In genomic region chr2:19575618-19576017, GRCh38 we compare ENCODE assay signal across 17 cellular contexts.
DNase-seq lines count a peak whose midpoint lies in the region; ATAC-seq and TF ChIP-seq lines count a peak whose summit lies in the region.
"Had no signal": no experiment of that assay in that cellular context is flagged by ENCODE, and none has a peak within 500 bp of the region (broad histone marks: within the 10 kb centered on the region; RNA-seq: fewer than 3 reads in every experiment).

No MANE protein-coding gene starts in this region.

- no peaks in the 10 kb centered on the region for H4K20me1 ChIP-seq in PC-9 (ENCODE audit: insufficient read depth)

- TF ChIP-seq CTCF in PC-9 (conservative IDR thresholded peaks at IDR 0.05) (no peak), colonic mucosa (IDR thresholded peaks at IDR 0.05) (no peak), psoas muscle (IDR thresholded peaks at IDR 0.05) (no peak)

- H3K9ac ChIP-seq in colonic mucosa (ENCODE audit: low read depth in 2 of 2, low read length in 2 of 2), result no peak overlapping the region

- peaks cover 32% of the 10 kb centered on the region for H3F3A ChIP-seq in PC-9 (ENCODE audit: insufficient read depth, low read depth)

- BruUV-seq in PC-9 (replicated peaks; lab: Mats Ljungman, UMichigan), result no TSS peak

- POLR2A ChIA-PET in PC-9 (lab: Charles Lee; ENCODE audit: unreplicated experiment), result no interaction called here

- no peak overlapping the region for H2AFZ ChIP-seq in PC-9

- peak overlapping the region; percentile 78 for H3K27ac ChIP-seq in PC-9
- no peak overlapping the region for H3K27ac ChIP-seq in colonic mucosa
- H3K27ac ChIP-seq in psoas muscle, result no peak overlapping the region

- H3K4me1 ChIP-seq in PC-9 (replicated peaks; ENCODE audit: insufficient read depth), result peaks cover 46% of the 10 kb centered on the region
- H3K4me1 ChIP-seq in colonic mucosa, result no peaks in the 10 kb centered on the region
- peaks cover 8% of the 10 kb centered on the region for H3K4me1 ChIP-seq in psoas muscle

- H3K9me3 ChIP-seq in PC-9 (ENCODE audit: insufficient read depth, low read depth) (no peaks in the 10 kb centered on the region), colonic mucosa (no peaks in the 10 kb centered on the region), psoas muscle (no peaks in the 10 kb centered on the region)

- H3K27me3 ChIP-seq in PC-9 (ENCODE audit: insufficient read depth, low read depth) (no peaks in the 10 kb centered on the region), colonic mucosa (no peaks in the 10 kb centered on the region), psoas muscle (ENCODE audit: insufficient read depth in 3 of 3, low read length in 2 of 3) (no peaks in the 10 kb centered on the region)

- intact Hi-C loops in PC-9 (cut with micrococcal nuclease; ENCODE audit: unreplicated experiment) (no loop called here), colonic mucosa (cut with DNase I) (no loop called here), psoas muscle (cut with DNase I) (no loop called here)

- H3K4me2 ChIP-seq in PC-9, result peak overlapping the region; percentile 47

- no peaks in the 10 kb centered on the region for H3K36me3 ChIP-seq in PC-9 (ENCODE audit: low read depth)
- H3K36me3 ChIP-seq in colonic mucosa, result no peaks in the 10 kb centered on the region
- no peaks in the 10 kb centered on the region for H3K36me3 ChIP-seq in psoas muscle (ENCODE audit: insufficient read depth in 1 of 2, low read depth in 1 of 2)

- H3K4me3 ChIP-seq in PC-9, result no peak overlapping the region
- H3K4me3 ChIP-seq in colonic mucosa, result no peak overlapping the region
- no peak overlapping the region for H3K4me3 ChIP-seq in psoas muscle

- DNase-seq in NCI-H748 (lab: John Stamatoyannopoulos, UW; ENCODE audit: unreplicated experiment) (peak; percentile 36), NCI-H748 treated with DMSO at 0.1 percent for 48 hours (lab: John Stamatoyannopoulos, UW) (no peak), PC-9 (no peak), fibroblast of gingiva (ENCODE audit: low read depth) (peak; percentile 56), stromal cell of bone marrow (ENCODE audit: low read depth) (peak; percentile 44), NCI-H524 treated with DMSO at 0.1 percent for 48 hours (lab: John Stamatoyannopoulos, UW) (no peak), colonic mucosa (no peak), psoas muscle (no peak)
- DNase-seq: activated CD4-positive, alpha-beta T cell treated with anti-CD3 and anti-CD28 coated beads for 36 hours; cerebellar nuclear complex; effector CD8-positive, alpha-beta T cell; naive B cell; NCI-H1436; NCI-H2171; SHP77 treated with DMSO at 0.1 percent for 48 hours; stimulated activated CD4-positive, alpha-beta T cell treated with anti-CD3 and anti-CD28 coated beads, Interleukin-12 subunit alpha, Interleukin-12 subunit beta, amount 100 ng/mL, for 4 hours; T-helper 1 cell had no signal

- CTCF ChIA-PET in PC-9 (lab: Charles Lee), result no interaction called here

- no peak for ATAC-seq in psoas muscle
- ATAC-seq: activated CD4-positive, alpha-beta T cell treated with anti-CD3 and anti-CD28 coated beads for 36 hours had no signal

- no peaks in the 10 kb centered on the region for H3K79me2 ChIP-seq in PC-9 (ENCODE audit: low read depth)

- no peaks in the 10 kb centered on the region for H3K9me2 ChIP-seq in PC-9 (ENCODE audit: insufficient read depth)

Comparison
In these comparisons a context has a peak if more than half of its experiments do, and no peak if none do; other contexts are left out.
1. DNase-seq: peak in NCI-H748 (single experiment), fibroblast of gingiva (single experiment) and stromal cell of bone marrow (single experiment); none in NCI-H748 treated with DMSO at 0.1 percent for 48 hours (single experiment), PC-9 (0 of 2), NCI-H524 treated with DMSO at 0.1 percent for 48 hours (single experiment), colonic mucosa (single experiment) and psoas muscle (0 of 2).